1 cellular context compared by ENCODE assay signal in the genomic region with DNA sequence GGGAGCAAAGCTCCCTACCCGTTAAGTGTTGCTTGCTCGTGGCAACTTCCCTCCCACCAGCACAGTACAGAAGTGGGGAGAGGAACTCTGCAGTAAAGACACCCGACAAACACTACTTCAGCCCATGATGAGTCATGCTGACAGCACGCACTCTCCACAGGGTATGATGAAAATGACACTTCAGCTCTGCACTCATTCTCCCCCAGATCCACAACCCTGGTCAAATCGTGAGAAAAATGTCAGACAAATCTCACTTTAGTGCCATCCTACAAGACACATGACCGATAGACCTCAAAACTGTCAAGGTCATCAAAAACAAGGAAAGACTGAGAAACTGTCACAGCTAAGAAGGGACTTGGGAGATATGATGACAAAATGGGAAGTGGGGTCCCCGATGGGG.
TF ChIP-seq lines count a peak whose summit lies in the region.

No MANE protein-coding gene starts in this region.

TF ChIP-seq in IMR-90, 13 proteins besides CTCF, POLR2A, EP300 and RAD21:
- TF ChIP-seq RFX5 (IDR thresholded peaks at IDR 0.05; ENCODE audit: low read depth, low read length) (no peak), CEBPB (IDR thresholded peaks at IDR 0.05; ENCODE audit: low read depth, low read length) (no peak), MAZ (IDR thresholded peaks at IDR 0.05; ENCODE audit: borderline replicate concordance, low read depth, low read length) (no peak), NFE2L2 (IDR thresholded peaks at IDR 0.05; ENCODE audit: low read depth, low read length) (no peak), RCOR1 (IDR thresholded peaks at IDR 0.05; ENCODE audit: insufficient replicate concordance, low read length) (no peak), MAFK (IDR thresholded peaks at IDR 0.05; ENCODE audit: low read depth, low read length) (peak; percentile 70)
- TF ChIP-seq, protein P1, sequence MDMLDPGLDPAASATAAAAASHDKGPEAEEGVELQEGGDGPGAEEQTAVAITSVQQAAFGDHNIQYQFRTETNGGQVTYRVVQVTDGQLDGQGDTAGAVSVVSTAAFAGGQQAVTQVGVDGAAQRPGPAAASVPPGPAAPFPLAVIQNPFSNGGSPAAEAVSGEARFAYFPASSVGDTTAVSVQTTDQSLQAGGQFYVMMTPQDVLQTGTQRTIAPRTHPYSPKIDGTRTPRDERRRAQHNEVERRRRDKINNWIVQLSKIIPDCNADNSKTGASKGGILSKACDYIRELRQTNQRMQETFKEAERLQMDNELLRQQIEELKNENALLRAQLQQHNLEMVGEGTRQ (IDR thresholded peaks at IDR 0.05; ENCODE audit: low read depth, low read length) = no peak
TF ChIP-seq in IMR-90: peak in this region for 1.
